ENCODE assay signal across 2 cellular contexts in the genomic region with DNA sequence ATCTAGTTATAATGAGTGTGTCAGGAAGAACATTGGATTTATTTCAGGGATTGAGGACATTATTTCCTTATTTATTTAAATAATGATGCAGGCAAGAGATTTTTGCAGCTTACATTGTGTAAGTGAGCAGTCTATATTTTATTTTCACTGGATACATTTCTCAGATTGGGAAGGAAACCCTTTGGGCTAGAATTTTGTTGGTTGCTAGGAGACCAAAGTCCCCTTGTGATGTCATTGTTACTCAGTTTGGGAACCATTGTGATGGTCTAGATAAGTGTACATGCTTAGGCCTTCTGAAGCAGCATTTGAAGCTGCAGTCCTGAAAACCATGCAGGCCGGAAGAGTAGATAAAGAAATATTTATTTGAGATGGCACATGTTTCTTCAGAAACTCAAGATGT. TPM values are rescaled to one million over a fixed set of nuclear protein-coding genes. Genes with fewer than 3 reads are reported as not detected.
"Had no signal": no experiment of that assay in that cellular context is flagged by ENCODE, and none has a peak within 500 bp of the region (broad histone marks: within the 10 kb centered on the region; RNA-seq: fewer than 3 reads in every experiment).

A gene with protein sequence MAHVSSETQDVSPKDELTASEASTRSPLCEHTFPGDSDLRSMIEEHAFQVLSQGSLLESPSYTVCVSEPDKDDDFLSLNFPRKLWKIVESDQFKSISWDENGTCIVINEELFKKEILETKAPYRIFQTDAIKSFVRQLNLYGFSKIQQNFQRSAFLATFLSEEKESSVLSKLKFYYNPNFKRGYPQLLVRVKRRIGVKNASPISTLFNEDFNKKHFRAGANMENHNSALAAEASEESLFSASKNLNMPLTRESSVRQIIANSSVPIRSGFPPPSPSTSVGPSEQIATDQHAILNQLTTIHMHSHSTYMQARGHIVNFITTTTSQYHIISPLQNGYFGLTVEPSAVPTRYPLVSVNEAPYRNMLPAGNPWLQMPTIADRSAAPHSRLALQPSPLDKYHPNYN (plus strand): TSS at position 301 of the 400 bp plus-strand sequence. CDS start 68 bp downstream, at position 369.

RNA-seq across cellular contexts. Expression of the gene that starts here (rescaled TPM):
- total RNA-seq: G401, GM12878 had no signal
- polyA plus RNA-seq: GM12878 had no signal
